Comparison of ENCODE assay signal across 1 cellular context in genomic region chr11:59144579-59145345, GRCh38.
A peak's percentile ranks its signal among the peaks of the same experiment; 100 is the strongest.
TF ChIP-seq lines count a peak whose summit lies in the region.

No MANE protein-coding gene starts in this region.

TF ChIP-seq in HEK293, 187 proteins besides CTCF, POLR2A, EP300 and RAD21 (continued from another document):
- TF ChIP-seq ATF2 (tag by site-specific recombination; IDR thresholded peaks at IDR 0.05; ENCODE audit: low read depth) (no peak), ZNF133 (tag by site-specific recombination; IDR thresholded peaks at IDR 0.05) (no peak), HOXC10 (CRISPR knock-in tag; IDR thresholded peaks at IDR 0.05) (no peak), SCRT2 (tag by site-specific recombination; IDR thresholded peaks at IDR 0.05) (no peak), ZXDB (tag by site-specific recombination; IDR thresholded peaks at IDR 0.05) (peak; percentile 49; the same call in 1 of the 2 replicates), SP2 (tag by site-specific recombination; IDR thresholded peaks at IDR 0.05) (0 out of 2 replicates have a peak, but pooled peaks have one; percentile 10), ELK4 (IDR thresholded peaks at IDR 0.05; ENCODE audit: borderline replicate concordance, low read depth, low read length) (no peak)
